Comparison of ENCODE assay signal across 12 cellular contexts in genomic region chr11:121071456-121072236, GRCh38. TPM values are rescaled to one million over a fixed set of nuclear protein-coding genes. Genes with fewer than 3 reads are reported as not detected.
DNase-seq lines count a peak whose midpoint lies in the region; ATAC-seq, FAIRE-seq and TF ChIP-seq lines count a peak whose summit lies in the region.
"Had no signal": no experiment of that assay in that cellular context is flagged by ENCODE, and none has a peak within 500 bp of the region (broad histone marks: within the 10 kb centered on the region; RNA-seq: fewer than 3 reads in every experiment).

No MANE protein-coding gene starts in this region.

- no peaks in the 10 kb centered on the region for H3K27me3 ChIP-seq in left ventricle myocardium inferior (ENCODE audit: low read depth)
- H3K27me3 ChIP-seq in heart right ventricle, result no peaks in the 10 kb centered on the region
- H3K27me3 ChIP-seq in K562 (ENCODE audit: control insufficient read depth in 2 of 2, insufficient read depth in 2 of 2, low read length in 2 of 2), result no peaks in the 10 kb centered on the region
- H3K27me3 ChIP-seq in A673 (replicated peaks; ENCODE audit: insufficient read depth, low read depth, low read length, poor library complexity), result no peaks in the 10 kb centered on the region
- H3K27me3 ChIP-seq: thyroid gland had no signal

- POLR2A ChIA-PET in K562 (lab: Yijun Ruan, JAX) (no interaction called here), A673 (lab: Charles Lee; ENCODE audit: low non-redundant PET) (no interaction called here)

- no TSS peak for BruUV-seq in K562 (replicated peaks; lab: Mats Ljungman, UMichigan)
- BruUV-seq in A673 (replicated peaks; lab: Mats Ljungman, UMichigan), result no TSS peak

- no peak for ATAC-seq in heart right ventricle
- ATAC-seq in K562, result peak; percentile 42; the same call in 1 of the 3 replicates
- ATAC-seq in left lobe of liver, result peak; percentile 25
- no peak for ATAC-seq in HG03196 (IDR thresholded peaks at IDR 0.05; ENCODE audit: unreplicated experiment)

- H3K9me3 Mint-ChIP-seq in osteocyte (ENCODE audit: unreplicated experiment), result peaks cover 5% of the 10 kb centered on the region
- H3K9me3 Mint-ChIP-seq: HFFc6 had no signal

- CTCF ChIA-PET in K562 (lab: Yijun Ruan, JAX; ENCODE audit: low intra/inter-chr PET ratio) (no interaction called here), A673 (lab: Charles Lee) (no interaction called here)

- no peak overlapping the region for H3K27ac Mint-ChIP-seq in osteocyte (ENCODE audit: unreplicated experiment)
- H3K27ac Mint-ChIP-seq: activated CD4-positive, alpha-beta memory T cell treated with anti-CD3 and anti-CD28 coated beads for 36 hours; HFFc6 had no signal

- no peaks in the 10 kb centered on the region for H3K9me1 ChIP-seq in K562 (ENCODE audit: control insufficient read depth, insufficient read depth, low read length)

- H3K9me3 ChIP-seq in left ventricle myocardium inferior (replicated peaks) (peaks cover 3% of the 10 kb centered on the region), heart right ventricle (no peaks in the 10 kb centered on the region), K562 (replicated peaks; ENCODE audit: control insufficient read depth, insufficient read depth, low read depth, low read length) (no peaks in the 10 kb centered on the region), A673 (ENCODE audit: low read depth, low read length, poor library complexity, severe bottlenecking) (no peaks in the 10 kb centered on the region)
- H3K9me3 ChIP-seq: thyroid gland had no signal

- in situ Hi-C loops in K562 (cut with MboI), result loop anchor here (10.0 kb wide), 1 partner anchor 943 kb away; no protein-coding TSS in a partner anchor

- FAIRE-seq in K562 (lab: Jason Lieb, UNC), result no peak

- peak overlapping the region; percentile 51 for H3K27ac ChIP-seq in left ventricle myocardium inferior (replicated peaks)
- H3K27ac ChIP-seq in heart right ventricle, result peak overlapping the region in 5 of 10 donors; percentile 11 to 71 (median 32)
- no peak overlapping the region for H3K27ac ChIP-seq in K562 (ENCODE audit: extremely low read depth, low read depth, low read length)
- no peak overlapping the region for H3K27ac ChIP-seq in A673 (ENCODE audit: low read depth, low read length, poor library complexity, severe bottlenecking)
- H3K27ac ChIP-seq: thyroid gland had no signal

- H3K27me3 Mint-ChIP-seq in osteocyte (ENCODE audit: unreplicated experiment), result no peaks in the 10 kb centered on the region
- H3K27me3 Mint-ChIP-seq: activated CD4-positive, alpha-beta memory T cell treated with anti-CD3 and anti-CD28 coated beads for 36 hours had no signal

- H3K4me1 Mint-ChIP-seq in osteocyte (ENCODE audit: unreplicated experiment), result peaks cover 24% of the 10 kb centered on the region

- H3K9ac ChIP-seq in K562 (ENCODE audit: insufficient read depth in 1 of 2, low read depth in 2 of 2, low read length in 2 of 2), result no peak overlapping the region

- H3K36me3 Mint-ChIP-seq in osteocyte (ENCODE audit: unreplicated experiment), result peaks cover 38% of the 10 kb centered on the region

- 54% methylated on average over 5 of the region's 5 CpGs for WGBS in heart right ventricle, 2 donors
- whole genome bisulfite sequencing in K562 (ENCODE audit: insufficient coverage, low coverage, missing lambda C conversion rate), result 10% methylated on average over 5 of the region's 5 CpGs

- H3K4me3 ChIP-seq in left ventricle myocardium inferior, result no peak overlapping the region
- no peak overlapping the region for H3K4me3 ChIP-seq in heart right ventricle
- no peak overlapping the region for H3K4me3 ChIP-seq in K562
- H3K4me3 ChIP-seq in A673 (ENCODE audit: low read depth, low read length, poor library complexity, severe bottlenecking), result no peak overlapping the region
- H3K4me3 ChIP-seq: thyroid gland had no signal

- DNase-seq in left ventricle myocardium inferior, result no peak
- no peak for DNase-seq in heart right ventricle
- DNase-seq in K562 (ENCODE audit: extremely low read depth in 1 of 4, low spot score in 3 of 4), result peak in 2 of 4 experiments; percentile 5 to 11
- no peak for DNase-seq in left lobe of liver (ENCODE audit: low spot score)
- DNase-seq in activated CD4-positive, alpha-beta T cell treated with anti-CD3 and anti-CD28 coated beads for 1 hour, result no peak
- no peak for DNase-seq in A673 (ENCODE audit: low spot score)
- DNase-seq in osteocyte (ENCODE audit: extremely low spot score, unreplicated experiment), result no peak
- DNase-seq: activated CD4-positive, alpha-beta memory T cell treated with anti-CD3 and anti-CD28 coated beads for 36 hours; HFFc6; NCI-H526 treated with DMSO at 0.1 percent for 48 hours; thyroid gland had no signal

- no peaks in the 10 kb centered on the region for H4K20me1 ChIP-seq in K562 (replicated peaks; ENCODE audit: control insufficient read depth, insufficient read depth, low read length)

- H3K4me3 Mint-ChIP-seq in osteocyte (ENCODE audit: unreplicated experiment), result no peak overlapping the region
- H3K4me3 Mint-ChIP-seq: activated CD4-positive, alpha-beta memory T cell treated with anti-CD3 and anti-CD28 coated beads for 36 hours; HFFc6 had no signal

- no peak overlapping the region for H2AFZ ChIP-seq in K562 (ENCODE audit: low read depth, low read length)

- TF ChIP-seq EP300 in K562 (IDR thresholded peaks at IDR 0.05; ENCODE audit: low read length), result no peak

- H3K79me2 ChIP-seq in K562 (ENCODE audit: control insufficient read depth, insufficient read depth, low read length), result no peaks in the 10 kb centered on the region

- H3K36me3 ChIP-seq in left ventricle myocardium inferior (peaks cover 47% of the 10 kb centered on the region), heart right ventricle (peaks cover 0 to 66% (median 6%) of the 10 kb centered on the region in 9 donors), K562 (ENCODE audit: control insufficient read depth, insufficient read depth, low read length) (no peaks in the 10 kb centered on the region), A673 (ENCODE audit: insufficient read depth, low read length, poor library complexity, severe bottlenecking) (peaks cover 6% of the 10 kb centered on the region)

- no peak overlapping the region for H3K4me2 ChIP-seq in K562 (ENCODE audit: insufficient read depth, low read length)

- no peak for TF ChIP-seq RAD21 in K562 (CRISPR knock-in tag; conservative IDR thresholded peaks at IDR 0.05 in 1 of 2, IDR thresholded peaks at IDR 0.05 in 1 of 2)

- peaks cover 18% of the 10 kb centered on the region for H3K4me1 ChIP-seq in left ventricle myocardium inferior
- peaks cover 0 to 22% (median 12%) of the 10 kb centered on the region in 9 donors for H3K4me1 ChIP-seq in heart right ventricle
- H3K4me1 ChIP-seq in K562 (replicated peaks in 1 of 2; ENCODE audit: control insufficient read depth in 2 of 2, insufficient read depth in 2 of 2, low read length in 2 of 2), result no peaks in the 10 kb centered on the region
- H3K4me1 ChIP-seq in A673 (ENCODE audit: insufficient read depth, low read length, poor library complexity, severe bottlenecking), result no peaks in the 10 kb centered on the region

- no peak for TF ChIP-seq CTCF in left ventricle myocardium inferior (IDR thresholded peaks at IDR 0.05; ENCODE audit: borderline replicate concordance)
- TF ChIP-seq CTCF in heart right ventricle (IDR thresholded peaks at IDR 0.05), result no peak
- TF ChIP-seq CTCF in K562 (IDR thresholded peaks at IDR 0.05 in 2 of 3, conservative IDR thresholded peaks at IDR 0.05 in 1 of 3; ENCODE audit: insufficient read depth in 2 of 3, low read depth in 1 of 3, low read length in 3 of 3), result no peak
- no peak for TF ChIP-seq CTCF in A673 (conservative IDR thresholded peaks at IDR 0.05; ENCODE audit: low read depth, low read length)
- no peak for TF ChIP-seq CTCF in osteocyte (IDR thresholded peaks at IDR 0.05)

- TF ChIP-seq POLR2A in K562 (conservative IDR thresholded peaks at IDR 0.05), result no peak

- intact Hi-C loops in left ventricle myocardium inferior (cut with micrococcal nuclease) (no loop called here), heart right ventricle (cut with DNase I) (no loop called here), K562 (cut with micrococcal nuclease) (no loop called here), A673 (cut with micrococcal nuclease; ENCODE audit: unreplicated experiment) (no loop called here)

RNA-seq across cellular contexts. Expression of gene TECTA, which starts 29.4 kb away (rescaled TPM):
- total RNA-seq in left ventricle myocardium inferior (1.1 TPM), heart right ventricle (1 to 10 TPM in 6 of 10 donors, under 1 TPM in 4; 0.71 to 1.7 (median 1.1) TPM), K562 (2014; rRNA removed) (under 0.01 TPM in 1 of 2 replicates, not detected in the other), K562 (2014; rRNA removed; fragmentation: Illumina TruSeq; extraction: Trizol) (not detected in 2 replicates), K562 (2015; rRNA removed; fragmentation: Illumina TruSeq; extraction: Trizol) (0.04 TPM in 1 of 2 replicates, not detected in the other), K562 (2021) (not detected in 2 replicates), left lobe of liver (0.35 TPM), A673 (2021) (0.19 and 0.52 TPM in 2 replicates), osteocyte (0.94 and 1.3 TPM in 2 replicates)
- polyA plus RNA-seq in heart right ventricle (1 to 10 TPM in 1 of 2 donors, under 1 TPM in 1; 0.38 to 1.9 TPM), K562 (2011; rRNA removed) (0.09 TPM in 1 of 2 replicates, not detected in the other), K562 (2014; fragmentation: Illumina TruSeq; extraction: Trizol) (0.03 TPM in 1 of 2 replicates, not detected in the other), K562 (2014; fragmentation: Nextera tagmentation; extraction: Ambion mirVana) (not detected), K562 (2014; rRNA removed) (0.03 and 0.07 TPM in 2 replicates)
- 0.05 TPM in 1 of 2 replicates, not detected in the other for total RNA-seq in K562 (2011; cell fraction: chromatin; rRNA removed; ENCODE audit: low replicate concordance)
- total RNA-seq in K562 (2011; cell fraction: nucleolus; rRNA removed), result under 0.01 TPM in 1 of 2 replicates, not detected in the other
- not detected in 2 replicates for total RNA-seq in K562 (2011; cell fraction: nucleoplasm; rRNA removed)
- polyA plus RNA-seq in K562 (2011; cell fraction: cytosol; rRNA removed), result not detected in 2 replicates
- polyA plus RNA-seq in K562 (2011; cell fraction: nucleus; rRNA removed), result 0.04 TPM in 1 of 2 replicates, not detected in the other
- polyA plus RNA-seq in K562 (2012), result 0.03 and 0.08 TPM in 2 replicates
- polyA minus RNA-seq in K562 (2011; rRNA and poly(A)+ RNA removed), result 0.03 TPM in 1 of 2 replicates, not detected in the other
- not detected in 2 replicates for polyA minus RNA-seq in K562 (2011; cell fraction: cytosol; rRNA and poly(A)+ RNA removed)
- polyA minus RNA-seq in K562 (2011; cell fraction: nucleus; rRNA and poly(A)+ RNA removed), result not detected in 2 replicates

RNA-seq across cellular contexts. Expression of gene TBCEL, which starts 47.7 kb away (rescaled TPM):
- total RNA-seq in left ventricle myocardium inferior, result 25.0 TPM
- total RNA-seq in heart right ventricle, result 10 to 100 TPM; 20.7 to 39.9 (median 31.2) TPM
- polyA plus RNA-seq in heart right ventricle, result 1 to 10 TPM; 3.9 to 4.1 TPM
- 1.6 and 7.0 TPM in 2 replicates for total RNA-seq in K562 (2011; cell fraction: chromatin; rRNA removed; ENCODE audit: low replicate concordance)
- total RNA-seq in K562 (2011; cell fraction: nucleolus; rRNA removed), result 0.67 and 1.8 TPM in 2 replicates
- total RNA-seq in K562 (2011; cell fraction: nucleoplasm; rRNA removed), result 3.7 and 4.0 TPM in 2 replicates
- 1.3 and 1.4 TPM in 2 replicates for total RNA-seq in K562 (2014; rRNA removed)
- total RNA-seq in K562 (2014; rRNA removed; fragmentation: Illumina TruSeq; extraction: Trizol), result 2.3 and 2.9 TPM in 2 replicates
- total RNA-seq in K562 (2015; rRNA removed; fragmentation: Illumina TruSeq; extraction: Trizol), result 2.1 and 2.2 TPM in 2 replicates
- total RNA-seq in K562 (2021), result 2.0 and 2.1 TPM in 2 replicates
- 0.38 and 1.3 TPM in 2 replicates for polyA plus RNA-seq in K562 (2011; rRNA removed)
- polyA plus RNA-seq in K562 (2011; cell fraction: cytosol; rRNA removed), result 0.09 and 0.10 TPM in 2 replicates
- 0.73 and 0.81 TPM in 2 replicates for polyA plus RNA-seq in K562 (2011; cell fraction: nucleus; rRNA removed)
- 1.1 and 2.6 TPM in 2 replicates for polyA plus RNA-seq in K562 (2012)
- 1.4 and 1.7 TPM in 2 replicates for polyA plus RNA-seq in K562 (2014; fragmentation: Illumina TruSeq; extraction: Trizol)
- polyA plus RNA-seq in K562 (2014; fragmentation: Nextera tagmentation; extraction: Ambion mirVana), result under 1 TPM; 0.39 to 0.86 TPM
- polyA plus RNA-seq in K562 (2014; rRNA removed), result 1.6 and 2.2 TPM in 2 replicates
- polyA minus RNA-seq in K562 (2011; rRNA and poly(A)+ RNA removed), result 0.84 and 3.9 TPM in 2 replicates
- polyA minus RNA-seq in K562 (2011; cell fraction: cytosol; rRNA and poly(A)+ RNA removed), result 0.48 TPM in 1 of 2 replicates, not detected in the other
- 1.6 and 2.7 TPM in 2 replicates for polyA minus RNA-seq in K562 (2011; cell fraction: nucleus; rRNA and poly(A)+ RNA removed)
- total RNA-seq in left lobe of liver, result 20.5 TPM
- total RNA-seq in A673 (2021), result 18.6 and 22.4 TPM in 2 replicates
- 40.4 and 43.4 TPM in 2 replicates for total RNA-seq in osteocyte

Comparison
In these comparisons a context has a peak if more than half of its experiments do, and no peak if none do; other contexts are left out.
1. ATAC-seq: peak in K562 (single experiment) and left lobe of liver (single experiment); none in heart right ventricle (0 of 8) and HG03196 (single experiment).